11 cellular contexts compared by ENCODE assay signal in the genomic region with DNA sequence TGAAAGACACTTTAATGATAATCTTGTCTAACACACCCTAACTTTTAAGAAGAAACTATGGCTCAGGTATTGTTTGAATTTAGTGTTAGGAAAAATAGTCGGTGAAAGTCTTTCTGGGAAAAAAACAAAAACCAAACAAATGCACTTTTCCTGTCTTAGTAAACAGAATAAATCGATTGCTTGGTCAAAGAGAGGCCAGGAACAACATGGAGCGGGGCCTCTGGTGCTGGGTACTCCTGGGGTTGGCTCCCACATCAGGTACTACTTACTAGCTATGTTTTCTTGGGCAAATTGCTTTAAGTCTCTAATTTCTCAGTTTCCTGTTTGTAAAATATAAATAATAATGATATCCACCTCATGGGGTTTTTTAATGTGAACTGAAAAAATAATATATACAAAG.
"Had no signal": no experiment of that assay in that cellular context is flagged by ENCODE, and none has a peak within 500 bp of the region (broad histone marks: within the 10 kb centered on the region; RNA-seq: fewer than 3 reads in every experiment).

No MANE protein-coding gene starts in this region.

- FAIRE-seq: H1, H54 had no signal

- ATAC-seq: GM23338, HCT116 had no signal

- H3K4me3 ChIP-seq: GM23248, GM23338, HAP-1 had no signal

- H3K9ac ChIP-seq: GM23248 had no signal

- H3K4me2 ChIP-seq: GM23338 had no signal

- H3K4me1 ChIP-seq: HAP-1 had no signal

- H3K27ac ChIP-seq: GM23248 had no signal

- H3K9me3 ChIP-seq: HAP-1 had no signal

- H3K36me3 ChIP-seq: HAP-1 had no signal

- H2AFZ ChIP-seq: GM23248, GM23338 had no signal

- DNase-seq: GM23248, GOT3, H7, H9, HCEC 1CT, HFFc6 had no signal
